9 cellular contexts compared by ENCODE assay signal in the genomic region with DNA sequence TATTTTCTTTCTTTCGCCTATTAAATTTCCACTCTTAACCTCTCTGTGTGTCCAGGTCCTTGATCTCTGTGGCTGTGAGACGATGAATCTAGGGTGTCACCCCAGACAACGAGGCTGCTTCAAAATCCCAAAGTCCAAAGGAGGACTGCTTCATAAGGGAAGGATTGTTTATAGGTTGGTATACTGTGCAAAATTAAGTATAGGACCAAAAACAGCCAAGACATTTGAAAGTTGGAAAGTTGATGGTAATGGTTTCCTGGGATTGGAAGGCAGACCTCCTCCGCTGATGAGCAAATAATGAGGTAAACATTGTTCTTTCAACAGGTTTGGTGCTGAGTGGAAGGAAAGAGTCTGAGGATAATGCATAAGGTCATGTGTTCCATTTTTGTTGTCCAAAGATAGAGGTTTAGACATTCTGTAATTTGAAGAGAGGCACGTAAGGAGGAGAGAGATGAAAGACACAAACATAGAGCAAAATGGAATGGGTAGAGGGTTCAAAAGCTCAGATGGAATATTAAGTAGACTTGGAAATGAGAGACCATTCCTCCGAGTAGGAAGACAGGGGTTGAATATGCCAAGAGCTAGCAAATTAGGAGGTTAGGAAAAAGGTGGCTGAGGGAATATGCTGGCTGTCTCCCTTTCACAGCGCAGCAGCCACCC. TPM values are rescaled to one million over a fixed set of nuclear protein-coding genes. Genes with fewer than 3 reads are reported as not detected.
A peak's percentile ranks its signal among the peaks of the same experiment; 100 is the strongest.
DNase-seq lines count a peak whose midpoint lies in the region; ATAC-seq, FAIRE-seq and TF ChIP-seq lines count a peak whose summit lies in the region.
"Had no signal": no experiment of that assay in that cellular context is flagged by ENCODE, and none has a peak within 500 bp of the region (broad histone marks: within the 10 kb centered on the region; RNA-seq: fewer than 3 reads in every experiment).

No MANE protein-coding gene starts in this region.

- peaks cover 9% of the 10 kb centered on the region for H3K4me1 ChIP-seq in cardiac muscle cell (ENCODE audit: low read depth)
- peaks cover 35% of the 10 kb centered on the region for H3K4me1 ChIP-seq in keratinocyte (ENCODE audit: control insufficient read depth, extremely low read depth, insufficient read depth, low read length)
- peaks cover 9 to 23% (median 9%) of the 10 kb centered on the region in 4 donors for H3K4me1 ChIP-seq in upper lobe of left lung

- dilution Hi-C loops in keratinocyte (cut with MboI; ENCODE audit: extremely low pct_ligation_motif_present, low sequenced_read_pairs) = no loop called here

- H4K20me1 ChIP-seq in keratinocyte (ENCODE audit: control insufficient read depth, extremely low read depth, insufficient read depth, low read length) = no peaks in the 10 kb centered on the region

- ATAC-seq in left cardiac atrium = no peak
- ATAC-seq in activated T-helper 17 cell treated with anti-CD3 and anti-CD28 coated beads, Interleukin-2, amount 50 U/mL, for 72 hours (replicated peaks) = no peak
- ATAC-seq in upper lobe of left lung (ENCODE audit: low FRiP score in 2 of 2) = no peak
- ATAC-seq in GM19395 (IDR thresholded peaks at IDR 0.05; ENCODE audit: unreplicated experiment) = no peak

- intact Hi-C loops in left cardiac atrium (cut with DNase I) = loop anchor here (5.0 to 10.0 kb wide), 3 partner anchors 38 to 145 kb away; no protein-coding TSS in a partner anchor

- H3K9me1 ChIP-seq in keratinocyte (ENCODE audit: control insufficient read depth, extremely low read depth, insufficient read depth, low read length) = no peaks in the 10 kb centered on the region

- H3K27me3 ChIP-seq in cardiac muscle cell (peaks cover 11% of the 10 kb centered on the region), keratinocyte (ENCODE audit: control insufficient read depth, extremely low read depth, insufficient read depth, low read length) (no peaks in the 10 kb centered on the region), upper lobe of left lung (no peaks in the 10 kb centered on the region)

- no peak for FAIRE-seq in keratinocyte (lab: Jason Lieb, UNC)

- peaks cover 16% of the 10 kb centered on the region for H3K36me3 Mint-ChIP-seq in activated T-helper 17 cell treated with anti-CD3 and anti-CD28 coated beads, Interleukin-2, amount 50 U/mL, for 72 hours (ENCODE audit: low read depth)

- DNase-seq in cardiac muscle cell (ENCODE audit: low read depth in 1 of 2, low spot score in 1 of 2) (no peak), left cardiac atrium (no peak), keratinocyte (ENCODE audit: low read depth, low spot score) (no peak), upper lobe of left lung (no peak), COR-L47 (lab: John Stamatoyannopoulos, UW) (no peak)
- DNase-seq in effector CD4-positive, alpha-beta T cell = no peak

- no peak for TF ChIP-seq CTCF in cardiac muscle cell (IDR thresholded peaks at IDR 0.05; ENCODE audit: low read depth, low read length)
- TF ChIP-seq CTCF in keratinocyte (optimal IDR thresholded peaks at IDR 0.05 in 1 of 3, IDR thresholded peaks at IDR 0.05 in 1 of 3, conservative IDR thresholded peaks at IDR 0.05 in 1 of 3; ENCODE audit: extremely low read depth in 1 of 3, insufficient read depth in 2 of 3, low read length in 3 of 3) = no peak
- TF ChIP-seq CTCF in upper lobe of left lung (IDR thresholded peaks at IDR 0.05) = no peak

- no peaks in the 10 kb centered on the region for H3K79me2 ChIP-seq in keratinocyte (ENCODE audit: control insufficient read depth, insufficient read depth, low read length)

- no peak for TF ChIP-seq EP300 in upper lobe of left lung (IDR thresholded peaks at IDR 0.05)

- peak overlapping the region; percentile 100 for H3K27ac Mint-ChIP-seq in activated T-helper 17 cell treated with anti-CD3 and anti-CD28 coated beads, Interleukin-2, amount 50 U/mL, for 72 hours

- H3K27ac ChIP-seq in cardiac muscle cell = peak overlapping the region; percentile 78
- H3K27ac ChIP-seq in keratinocyte (ENCODE audit: control insufficient read depth, insufficient read depth, low read length) = peak overlapping the region; percentile 67
- H3K27ac ChIP-seq in upper lobe of left lung = peak overlapping the region in 2 of 4 donors; percentile 2 to 78

- H3K27me3 Mint-ChIP-seq in activated T-helper 17 cell treated with anti-CD3 and anti-CD28 coated beads, Interleukin-2, amount 50 U/mL, for 72 hours = peaks cover 16% of the 10 kb centered on the region

- peak overlapping the region; percentile 62 for H3K9ac ChIP-seq in keratinocyte (ENCODE audit: control insufficient read depth, extremely low read depth, insufficient read depth, low read length)

- peaks cover 33% of the 10 kb centered on the region for H3K4me1 Mint-ChIP-seq in activated T-helper 17 cell treated with anti-CD3 and anti-CD28 coated beads, Interleukin-2, amount 50 U/mL, for 72 hours

- H3K4me3 ChIP-seq in cardiac muscle cell = peak overlapping the region; percentile 79
- peak overlapping the region in 1 of 3 experiments; percentile 70 for H3K4me3 ChIP-seq in keratinocyte (ENCODE audit: control insufficient read depth in 2 of 3, extremely low read depth in 1 of 3, insufficient read depth in 2 of 3, low read depth in 1 of 3, low read length in 3 of 3)
- H3K4me3 ChIP-seq in upper lobe of left lung = peak overlapping the region in 3 of 4 donors; percentile 54 to 79 (median 58)

- WGBS in upper lobe of left lung, 2 donors = 52 to 56% methylated on average over 7 of the region's 7 CpGs

- peak overlapping the region; percentile 87 for H3K4me3 Mint-ChIP-seq in activated T-helper 17 cell treated with anti-CD3 and anti-CD28 coated beads, Interleukin-2, amount 50 U/mL, for 72 hours

- peak overlapping the region; percentile 76 for H3K4me2 ChIP-seq in keratinocyte (ENCODE audit: control insufficient read depth, extremely low read depth, insufficient read depth, low read depth, low read length)

- H3K36me3 ChIP-seq in cardiac muscle cell (no peaks in the 10 kb centered on the region), keratinocyte (ENCODE audit: control insufficient read depth in 2 of 2, extremely low read depth in 1 of 2, insufficient read depth in 2 of 2, low read length in 2 of 2) (no peaks in the 10 kb centered on the region), upper lobe of left lung (no peaks in the 10 kb centered on the region)
- H3K36me3 ChIP-seq: gastroesophageal sphincter had no signal

- peak overlapping the region; percentile 76 for H2AFZ ChIP-seq in keratinocyte (ENCODE audit: control insufficient read depth, low read length)

- no peaks in the 10 kb centered on the region for H3K9me3 ChIP-seq in cardiac muscle cell (ENCODE audit: low read depth)
- no peaks in the 10 kb centered on the region for H3K9me3 ChIP-seq in keratinocyte (ENCODE audit: control insufficient read depth, low read depth, low read length)
- no peaks in the 10 kb centered on the region for H3K9me3 ChIP-seq in upper lobe of left lung
- H3K9me3 ChIP-seq: gastroesophageal sphincter had no signal

- no peak for TF ChIP-seq POLR2A in upper lobe of left lung (IDR thresholded peaks at IDR 0.05)

- H3K9me3 Mint-ChIP-seq in activated T-helper 17 cell treated with anti-CD3 and anti-CD28 coated beads, Interleukin-2, amount 50 U/mL, for 72 hours = no peaks in the 10 kb centered on the region

RNA-seq across cellular contexts. Expression of a gene that starts 24.8 kb away (rescaled TPM):
- total RNA-seq in cardiac muscle cell (1.3 and 1.8 TPM in 2 replicates), left cardiac atrium (under 1 TPM; 0.37 to 0.68 TPM), upper lobe of left lung (1 to 10 TPM in 4 of 6 donors, under 1 TPM in 1, not detected in 1; 0.76 to 6.3 (median 1.7) TPM)
- polyA plus RNA-seq in cardiac muscle cell (0.57 and 1.4 TPM in 2 replicates), keratinocyte (1.7 to 2.7 TPM (median 2.6 TPM) in 3 replicates)
- under 1 TPM; 0.35 to 0.71 TPM for total RNA-seq in activated T-helper 17 cell treated with anti-CD3 and anti-CD28 coated beads, Interleukin-2, amount 50 U/mL, for 72 hours
- polyA plus RNA-seq in keratinocyte (2011; ENCODE audit: low read depth) = 1.8 TPM
- 1.0 and 1.7 TPM in 2 replicates for polyA plus RNA-seq in keratinocyte (2011; cell fraction: cytosol; rRNA removed)
- polyA plus RNA-seq in keratinocyte (2011; cell fraction: nucleus; rRNA removed) = 5.2 and 5.4 TPM in 2 replicates
- 0.87 and 1.5 TPM in 2 replicates for polyA plus RNA-seq in keratinocyte (2012; ENCODE audit: low replicate concordance)
- 1.5 to 1.8 TPM (median 1.6 TPM) in 3 replicates for polyA minus RNA-seq in keratinocyte
- polyA minus RNA-seq in keratinocyte (2011; cell fraction: cytosol; rRNA and poly(A)+ RNA removed) = not detected
- 0.84 and 1.9 TPM in 2 replicates for polyA minus RNA-seq in keratinocyte (2011; cell fraction: nucleus; rRNA and poly(A)+ RNA removed)

RNA-seq across cellular contexts. Expression of a gene that starts 56.5 kb away (rescaled TPM):
- total RNA-seq in cardiac muscle cell = 90.0 and 105 TPM in 2 replicates
- polyA plus RNA-seq in cardiac muscle cell = 79.2 and 86.5 TPM in 2 replicates
- total RNA-seq in left cardiac atrium = 10 to 100 TPM; 20.7 to 25.3 TPM
- total RNA-seq in activated T-helper 17 cell treated with anti-CD3 and anti-CD28 coated beads, Interleukin-2, amount 50 U/mL, for 72 hours = 10 to 100 TPM; 34.4 to 51.2 TPM
- 43.5 to 49.2 TPM (median 47.3 TPM) in 3 replicates for polyA plus RNA-seq in keratinocyte
- 5.5 TPM for polyA plus RNA-seq in keratinocyte (2011; ENCODE audit: low read depth)
- 30.1 and 42.0 TPM in 2 replicates for polyA plus RNA-seq in keratinocyte (2011; cell fraction: cytosol; rRNA removed)
- polyA plus RNA-seq in keratinocyte (2011; cell fraction: nucleus; rRNA removed) = 74.0 and 75.2 TPM in 2 replicates
- polyA plus RNA-seq in keratinocyte (2012; ENCODE audit: low replicate concordance) = 21.2 and 34.1 TPM in 2 replicates
- 32.3 to 57.3 TPM (median 52.7 TPM) in 3 replicates for polyA minus RNA-seq in keratinocyte
- polyA minus RNA-seq in keratinocyte (2011; cell fraction: cytosol; rRNA and poly(A)+ RNA removed) = 51.0 TPM
- polyA minus RNA-seq in keratinocyte (2011; cell fraction: nucleus; rRNA and poly(A)+ RNA removed) = 33.6 and 36.6 TPM in 2 replicates
- 10 to 100 TPM; 45.8 to 90.1 (median 55.5) TPM for total RNA-seq in upper lobe of left lung
